23 cellular contexts compared by ENCODE assay signal in the genomic region with DNA sequence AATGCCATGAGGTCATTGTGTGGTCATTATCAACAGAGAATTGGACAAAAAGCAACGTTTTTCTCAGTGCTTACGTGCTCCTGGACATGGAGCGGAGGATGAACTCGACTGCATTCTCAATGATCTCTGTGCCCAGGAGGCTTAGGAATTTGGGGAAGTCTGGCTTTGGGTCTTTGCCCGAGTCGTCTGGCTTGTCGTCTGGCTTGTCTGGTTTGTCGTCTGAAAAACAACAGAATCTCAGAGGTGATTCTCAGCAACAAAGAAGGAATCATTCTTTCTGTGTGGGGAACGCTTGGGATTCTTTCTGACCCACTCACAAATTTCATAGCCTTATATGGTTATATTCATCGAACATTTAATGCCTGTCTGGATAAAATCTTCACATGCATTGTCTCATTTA. TPM values are rescaled to one million over a fixed set of nuclear protein-coding genes. Genes with fewer than 3 reads are reported as not detected.
DNase-seq lines count a peak whose midpoint lies in the region; ATAC-seq and TF ChIP-seq lines count a peak whose summit lies in the region.
"Had no signal": no experiment of that assay in that cellular context is flagged by ENCODE, and none has a peak within 500 bp of the region (broad histone marks: within the 10 kb centered on the region; RNA-seq: fewer than 3 reads in every experiment).

No MANE protein-coding gene starts in this region.

- H4K20me1 ChIP-seq in smooth muscle cell (ENCODE audit: low read depth): no peaks in the 10 kb centered on the region
- H4K20me1 ChIP-seq: BLaER1 had no signal

- H3K79me2 ChIP-seq in smooth muscle cell (ENCODE audit: low read depth): no peaks in the 10 kb centered on the region

- H3K9me3 ChIP-seq in adipocyte (ENCODE audit: control insufficient read depth, low read length): no peaks in the 10 kb centered on the region
- H3K9me3 ChIP-seq in smooth muscle cell (replicated peaks; ENCODE audit: low read depth): no peaks in the 10 kb centered on the region
- H3K9me3 ChIP-seq: BLaER1, right lobe of liver had no signal

- no peak overlapping the region for H3K27ac Mint-ChIP-seq in activated naive CD8-positive, alpha-beta T cell treated with anti-CD3 and anti-CD28 coated beads, Interleukin-2, amount 50 U/mL, for 24 hours
- H3K27ac Mint-ChIP-seq: activated CD4-positive, alpha-beta memory T cell treated with anti-CD3 and anti-CD28 coated beads, Interleukin-2, amount 10 ng/mL, durations not matched to agents 7 days and 5 days; activated T-cell treated with anti-CD3 and anti-CD28 coated beads, Interleukin-2, amount 50 U/mL, for 72 hours; immature natural killer cell; memory B cell; neural progenitor cell had no signal

- TF ChIP-seq CTCF in fibroblast of the aortic adventitia (IDR thresholded peaks at IDR 0.05; ENCODE audit: insufficient read depth, low read length): no peak
- TF ChIP-seq CTCF in smooth muscle cell (IDR thresholded peaks at IDR 0.05; ENCODE audit: borderline replicate concordance, insufficient read depth, poor library complexity, severe bottlenecking): no peak

- no peaks in the 10 kb centered on the region for H3K27me3 Mint-ChIP-seq in activated naive CD8-positive, alpha-beta T cell treated with anti-CD3 and anti-CD28 coated beads, Interleukin-2, amount 50 U/mL, for 24 hours
- H3K27me3 Mint-ChIP-seq: activated CD4-positive, alpha-beta memory T cell treated with anti-CD3 and anti-CD28 coated beads, Interleukin-2, amount 10 ng/mL, durations not matched to agents 7 days and 5 days; memory B cell had no signal

- ATAC-seq in GM21390 (IDR thresholded peaks at IDR 0.05; ENCODE audit: unreplicated experiment): no peak
- ATAC-seq in activated naive CD8-positive, alpha-beta T cell treated with anti-CD3 and anti-CD28 coated beads, Interleukin-2, amount 50 U/mL, for 24 hours: no peak
- ATAC-seq: activated T-cell treated with anti-CD3 and anti-CD28 coated beads, Interleukin-2, amount 50 U/mL, for 72 hours; right lobe of liver had no signal

- H3K27me3 ChIP-seq in adipocyte (replicated peaks; ENCODE audit: control insufficient read depth, insufficient read depth, low read length) (no peaks in the 10 kb centered on the region), smooth muscle cell (ENCODE audit: low read depth) (peaks cover 10% of the 10 kb centered on the region)
- H3K27me3 ChIP-seq: BLaER1, neural progenitor cell, right lobe of liver had no signal

- H3K4me1 ChIP-seq in adipocyte (ENCODE audit: control insufficient read depth, insufficient read depth, low read length) (peaks cover 7% of the 10 kb centered on the region), smooth muscle cell (ENCODE audit: low read depth) (no peaks in the 10 kb centered on the region)
- H3K4me1 ChIP-seq: BLaER1, neural progenitor cell, right lobe of liver had no signal

- no peak overlapping the region for H3K4me3 Mint-ChIP-seq in activated naive CD8-positive, alpha-beta T cell treated with anti-CD3 and anti-CD28 coated beads, Interleukin-2, amount 50 U/mL, for 24 hours
- H3K4me3 Mint-ChIP-seq: activated CD4-positive, alpha-beta memory T cell treated with anti-CD3 and anti-CD28 coated beads, Interleukin-2, amount 10 ng/mL, durations not matched to agents 7 days and 5 days; activated T-cell treated with anti-CD3 and anti-CD28 coated beads, Interleukin-2, amount 50 U/mL, for 72 hours; immature natural killer cell; memory B cell; neural progenitor cell had no signal

- H3K36me3 ChIP-seq in adipocyte (ENCODE audit: control insufficient read depth, insufficient read depth, low read length, severe bottlenecking) (no peaks in the 10 kb centered on the region), smooth muscle cell (ENCODE audit: low read depth) (no peaks in the 10 kb centered on the region)
- H3K36me3 ChIP-seq: BLaER1, neural progenitor cell, right lobe of liver had no signal

- peak; percentile 4 for DNase-seq in GM03348 (ENCODE audit: low spot score)
- DNase-seq in adipocyte (ENCODE audit: low read depth): peak; percentile 53
- DNase-seq in fibroblast of the aortic adventitia (ENCODE audit: low read depth): peak; percentile 75
- no peak for DNase-seq in smooth muscle cell (lab: John Stamatoyannopoulos, UW; ENCODE audit: unreplicated experiment)
- DNase-seq in SW 1271 (lab: John Stamatoyannopoulos, UW): no peak
- no peak for DNase-seq in activated CD4-positive, alpha-beta T cell treated with anti-CD3 and anti-CD28 coated beads for 1 hour
- DNase-seq in activated naive CD8-positive, alpha-beta T cell treated with anti-CD3 and anti-CD28 coated beads, Interleukin-2, amount 50 U/mL, for 24 hours: no peak
- DNase-seq: activated CD4-positive, alpha-beta memory T cell treated with anti-CD3 and anti-CD28 coated beads, Interleukin-2, amount 10 ng/mL, durations not matched to agents 7 days and 5 days; activated T-cell treated with anti-CD3 and anti-CD28 coated beads, Interleukin-2, amount 50 U/mL, for 72 hours; cortex of kidney; immature natural killer cell; NCI-H2081; NCI-H526; OCI-M1; right lobe of liver; stimulated activated CD4-positive, alpha-beta T cell treated with anti-CD3 and anti-CD28 coated beads, Interleukin-2, amount 100 ng/mL, for 24 hours had no signal

- H3K36me3 Mint-ChIP-seq in activated naive CD8-positive, alpha-beta T cell treated with anti-CD3 and anti-CD28 coated beads, Interleukin-2, amount 50 U/mL, for 24 hours (ENCODE audit: low read depth): no peaks in the 10 kb centered on the region
- H3K36me3 Mint-ChIP-seq: immature natural killer cell, memory B cell, neural progenitor cell had no signal

- H3K27ac ChIP-seq in smooth muscle cell (ENCODE audit: low read depth): peak overlapping the region; percentile 92
- H3K27ac ChIP-seq: BLaER1, epithelial cell of prostate, neural progenitor cell, right lobe of liver, SK-N-MC had no signal

- H3K4me2 ChIP-seq in smooth muscle cell: peak overlapping the region; percentile 60
- H3K4me2 ChIP-seq: BLaER1, neural progenitor cell had no signal

- H3K9me3 Mint-ChIP-seq in activated naive CD8-positive, alpha-beta T cell treated with anti-CD3 and anti-CD28 coated beads, Interleukin-2, amount 50 U/mL, for 24 hours: no peaks in the 10 kb centered on the region
- H3K9me3 Mint-ChIP-seq: activated CD4-positive, alpha-beta memory T cell treated with anti-CD3 and anti-CD28 coated beads, Interleukin-2, amount 10 ng/mL, durations not matched to agents 7 days and 5 days; activated T-cell treated with anti-CD3 and anti-CD28 coated beads, Interleukin-2, amount 50 U/mL, for 72 hours; immature natural killer cell; neural progenitor cell had no signal

- H3K4me3 ChIP-seq in adipocyte (ENCODE audit: low read length): no peak overlapping the region
- H3K4me3 ChIP-seq in fibroblast of the aortic adventitia (ENCODE audit: low read depth, low read length): no peak overlapping the region
- H3K4me3 ChIP-seq in smooth muscle cell: no peak overlapping the region
- H3K4me3 ChIP-seq: BLaER1, neural progenitor cell, right lobe of liver, SK-N-MC had no signal

- peak overlapping the region; percentile 80 for H2AFZ ChIP-seq in smooth muscle cell (ENCODE audit: low read depth)
- H2AFZ ChIP-seq: neural progenitor cell had no signal

- no peak overlapping the region for H3K9ac ChIP-seq in adipocyte (ENCODE audit: low read length)
- H3K9ac ChIP-seq in smooth muscle cell (ENCODE audit: low read depth): peak overlapping the region; percentile 66
- H3K9ac ChIP-seq: BLaER1, neural progenitor cell had no signal

- H3F3A ChIP-seq in smooth muscle cell (ENCODE audit: low read depth): peaks cover 4% of the 10 kb centered on the region

- WGBS in smooth muscle cell (ENCODE audit: low lambda C conversion rate): 22% methylated on average over 10 of the region's 10 CpGs

- no peaks in the 10 kb centered on the region for H3K4me1 Mint-ChIP-seq in activated naive CD8-positive, alpha-beta T cell treated with anti-CD3 and anti-CD28 coated beads, Interleukin-2, amount 50 U/mL, for 24 hours
- H3K4me1 Mint-ChIP-seq: activated CD4-positive, alpha-beta memory T cell treated with anti-CD3 and anti-CD28 coated beads, Interleukin-2, amount 10 ng/mL, durations not matched to agents 7 days and 5 days; immature natural killer cell; memory B cell; neural progenitor cell had no signal

RNA-seq across cellular contexts. Expression of gene C5orf46, which starts 4.8 kb away (rescaled TPM):
- total RNA-seq in fibroblast of the aortic adventitia (ENCODE audit: low replicate concordance): not detected in 2 replicates
- total RNA-seq in smooth muscle cell: 15.1 and 27.1 TPM in 2 replicates
- polyA plus RNA-seq in smooth muscle cell: 10.2 and 43.3 TPM in 2 replicates
- total RNA-seq: activated CD4-positive, alpha-beta memory T cell treated with anti-CD3 and anti-CD28 coated beads, Interleukin-2, amount 10 ng/mL, durations not matched to agents 7 days and 5 days; activated T-cell treated with anti-CD3 and anti-CD28 coated beads, Interleukin-2, amount 50 U/mL, for 72 hours had no signal
- polyA plus RNA-seq: immature natural killer cell had no signal

RNA-seq across cellular contexts. Expression of gene SCGB3A2, which starts 23.0 kb away (rescaled TPM):
- total RNA-seq in fibroblast of the aortic adventitia (ENCODE audit: low replicate concordance) (not detected in 2 replicates), smooth muscle cell (2.3 and 2.7 TPM in 2 replicates)
- polyA plus RNA-seq in smooth muscle cell: 3.9 and 13.2 TPM in 2 replicates
- total RNA-seq: activated CD4-positive, alpha-beta memory T cell treated with anti-CD3 and anti-CD28 coated beads, Interleukin-2, amount 10 ng/mL, durations not matched to agents 7 days and 5 days; activated T-cell treated with anti-CD3 and anti-CD28 coated beads, Interleukin-2, amount 50 U/mL, for 72 hours; right lobe of liver had no signal
- polyA plus RNA-seq: adipose tissue, immature natural killer cell had no signal

Comparison
In these comparisons a context has a peak if more than half of its experiments do, and no peak if none do; other contexts are left out.
1. DNase-seq: peak in GM03348 (single experiment), adipocyte (single experiment) and fibroblast of the aortic adventitia (single experiment); none in smooth muscle cell (single experiment), SW 1271 (0 of 2), activated CD4-positive, alpha-beta T cell treated with anti-CD3 and anti-CD28 coated beads for 1 hour (single experiment) and activated naive CD8-positive, alpha-beta T cell treated with anti-CD3 and anti-CD28 coated beads, Interleukin-2, amount 50 U/mL, for 24 hours (single experiment).
2. RNA of gene C5orf46, which starts 4.8 kb away (total RNA-seq): 15.1 to 27.1 TPM in smooth muscle cell; not detected in fibroblast of the aortic adventitia; every median in the first group is over 10 times any median in the second.